ENCODE assay signal across 29 cellular contexts in genomic region chr2:154813636-154814035, GRCh38.
"Had no signal": no experiment of that assay in that cellular context is flagged by ENCODE, and none has a peak within 500 bp of the region (broad histone marks: within the 10 kb centered on the region; RNA-seq: fewer than 3 reads in every experiment).

No MANE protein-coding gene starts in this region.

- H3K4me1 Mint-ChIP-seq: immature natural killer cell, natural killer cell had no signal

- H3K27me3 Mint-ChIP-seq: progenitor cell of endocrine pancreas had no signal

- H3K4me3 ChIP-seq: coronary artery, esophagus muscularis mucosa, lung, pancreas, right lobe of liver, smooth muscle cell, stomach, thoracic aorta, tibial nerve, upper lobe of left lung had no signal

- H3K9me3 Mint-ChIP-seq: mesothelial cell of epicardium had no signal

- H3K27ac ChIP-seq: coronary artery, esophagus muscularis mucosa, foreskin keratinocyte, pancreas, right lobe of liver, stomach, thoracic aorta, tibial nerve, upper lobe of left lung had no signal

- H3K9me3 ChIP-seq: esophagus muscularis mucosa, pancreas, right lobe of liver, stomach, thoracic aorta, tibial nerve, upper lobe of left lung had no signal

- H3K4me1 ChIP-seq: esophagus muscularis mucosa, foreskin keratinocyte, right lobe of liver, stomach, tibial nerve, upper lobe of left lung had no signal

- H3K36me3 ChIP-seq: esophagus muscularis mucosa, pancreas, right lobe of liver, stomach, thoracic aorta, tibial nerve, upper lobe of left lung had no signal

- H3K27me3 ChIP-seq: esophagus muscularis mucosa, foreskin keratinocyte, pancreas, right lobe of liver, stomach, tibial nerve, upper lobe of left lung had no signal

- FAIRE-seq: endothelial cell of umbilical vein, pancreas, urothelium cell line had no signal

- ATAC-seq: foreskin keratinocyte, left ventricle myocardium superior, natural killer cell, pancreas, right lobe of liver had no signal

- H3K4me3 Mint-ChIP-seq: immature natural killer cell, mesothelial cell of epicardium, natural killer cell had no signal

- H3K36me3 Mint-ChIP-seq: immature natural killer cell, mesothelial cell of epicardium, natural killer cell had no signal

- DNase-seq: dermis blood vessel endothelial cell; effector memory CD4-positive, alpha-beta T cell; foreskin keratinocyte; hypothalamus; immature natural killer cell; islet precursor cell; kidney glomerular epithelial cell; left ventricle myocardium superior; mesenchymal stem cell; natural killer cell; pancreas; right lobe of liver; stimulated activated CD4-positive, alpha-beta T cell treated with anti-CD3 and anti-CD28 coated beads, Interleukin-12 subunit alpha, Interleukin-12 subunit beta, amount 100 ng/mL, for 4 hours; stimulated activated CD4-positive, alpha-beta T cell treated with anti-CD3 and anti-CD28 coated beads, Interleukin-1b, Interleukin-23, amount 100 ng/mL, for 48 hours; stimulated activated CD4-positive, alpha-beta T cell treated with anti-CD3 and anti-CD28 coated beads, Interleukin-4, amount 100 ng/mL, for 1 hour; stimulated activated CD8-positive, alpha-beta memory T cell treated with anti-CD3 and anti-CD28 coated beads, Interleukin-4, amount 100 ng/mL, for 48 hours; stimulated activated naive CD4-positive, alpha-beta T cell; stomach; upper lobe of left lung had no signal

- H3K27ac Mint-ChIP-seq: immature natural killer cell, mesothelial cell of epicardium, natural killer cell had no signal
